15 cellular contexts compared by ENCODE assay signal in genomic region chr2:189466046-189466445, GRCh38. TPM values are rescaled to one million over a fixed set of nuclear protein-coding genes. Genes with fewer than 3 reads are reported as not detected.
A peak's percentile ranks its signal among the peaks of the same experiment; 100 is the strongest.
DNase-seq lines count a peak whose midpoint lies in the region; ATAC-seq, FAIRE-seq and TF ChIP-seq lines count a peak whose summit lies in the region.
"Had no signal": no experiment of that assay in that cellular context is flagged by ENCODE, and none has a peak within 500 bp of the region (broad histone marks: within the 10 kb centered on the region; RNA-seq: fewer than 3 reads in every experiment).

No MANE protein-coding gene starts in this region.

- TF ChIP-seq CTCF in A549 (IDR thresholded peaks at IDR 0.05) (no peak), K562 (IDR thresholded peaks at IDR 0.05 in 2 of 3, conservative IDR thresholded peaks at IDR 0.05 in 1 of 3; ENCODE audit: insufficient read depth in 2 of 3, low read depth in 1 of 3, low read length in 3 of 3) (no peak), right lobe of liver (IDR thresholded peaks at IDR 0.05) (no peak)

- TF ChIP-seq RAD21 in A549 (conservative IDR thresholded peaks at IDR 0.05 in 1 of 2, IDR thresholded peaks at IDR 0.05 in 1 of 2) (no peak), K562 (CRISPR knock-in tag; conservative IDR thresholded peaks at IDR 0.05 in 1 of 2, IDR thresholded peaks at IDR 0.05 in 1 of 2) (no peak)

- POLR2A ChIA-PET in A549 (lab: Yijun Ruan, JAX): interaction anchor here (0.7 to 1.3 kb wide), 2 partner anchors 115 to 147 kb away, joined by 3 to 5 read pairs; partner anchors contain the start of gene SLC40A1
- POLR2A ChIA-PET in K562 (lab: Yijun Ruan, JAX): interaction anchor here (0.5 to 0.8 kb wide), 2 partner anchors 41 to 115 kb away, joined by 3 read pairs; partner anchors contain the start of gene SLC40A1

- no peaks in the 10 kb centered on the region for H3K27me3 Mint-ChIP-seq in activated T-helper 2 cell treated with anti-CD3 and anti-CD28 coated beads, Interferon-gamma antibody, Interleukin-2, Interleukin-4, amounts not matched to agents 10 μg/mL and 5 μg/mL and 100 μg/mL, durations not matched to agents 14 hours and 24 hours and 36 hours (ENCODE audit: low read depth)

- no peaks in the 10 kb centered on the region for H3K79me2 ChIP-seq in K562 (ENCODE audit: control insufficient read depth, insufficient read depth, low read length)

- H3K4me3 ChIP-seq in A549 (no peak overlapping the region), K562 (no peak overlapping the region), right lobe of liver (no peak overlapping the region)
- H3K4me3 ChIP-seq: Peyer's patch had no signal

- in situ Hi-C loops in K562 (cut with MboI): no loop called here

- H3K36me3 ChIP-seq in K562 (ENCODE audit: control insufficient read depth, insufficient read depth, low read length) (peaks cover 95% of the 10 kb centered on the region), right lobe of liver (peaks cover 0 to 41% (median 23%) of the 10 kb centered on the region in 4 donors)

- H3K27me3 ChIP-seq in K562 (ENCODE audit: control insufficient read depth in 2 of 2, insufficient read depth in 2 of 2, low read length in 2 of 2) (no peaks in the 10 kb centered on the region), right lobe of liver (no peaks in the 10 kb centered on the region)
- H3K27me3 ChIP-seq: Peyer's patch had no signal

- BruUV-seq in K562 (replicated peaks; lab: Mats Ljungman, UMichigan): no TSS peak

- DNase-seq in A549 (ENCODE audit: low read depth in 1 of 2, low spot score in 1 of 2): no peak
- no peak for DNase-seq in K562 (ENCODE audit: extremely low read depth in 1 of 4, low spot score in 3 of 4)
- DNase-seq in right lobe of liver: no peak
- no peak for DNase-seq in SW 1271 (lab: John Stamatoyannopoulos, UW)
- DNase-seq in activated T-helper 2 cell treated with anti-CD3 and anti-CD28 coated beads, Interferon-gamma antibody, Interleukin-2, Interleukin-4, amounts not matched to agents 10 μg/mL and 5 μg/mL and 100 μg/mL, durations not matched to agents 14 hours and 24 hours and 36 hours (ENCODE audit: low spot score): no peak
- DNase-seq: NCI-H1436, NCI-H2081, NCI-H510A, Peyer's patch had no signal

- TF ChIP-seq EP300 in A549 (IDR thresholded peaks at IDR 0.05) (no peak), K562 (IDR thresholded peaks at IDR 0.05; ENCODE audit: low read length) (no peak)

- H3K9me3 ChIP-seq in A549 (no peaks in the 10 kb centered on the region), K562 (replicated peaks; ENCODE audit: control insufficient read depth, insufficient read depth, low read depth, low read length) (no peaks in the 10 kb centered on the region), right lobe of liver (no peaks in the 10 kb centered on the region)
- H3K9me3 ChIP-seq: Peyer's patch, SK-N-SH had no signal

- H3K4me3 Mint-ChIP-seq in activated T-helper 2 cell treated with anti-CD3 and anti-CD28 coated beads, Interferon-gamma antibody, Interleukin-2, Interleukin-4, amounts not matched to agents 10 μg/mL and 5 μg/mL and 100 μg/mL, durations not matched to agents 14 hours and 24 hours and 36 hours (ENCODE audit: low read depth): no peak overlapping the region

- no peaks in the 10 kb centered on the region for H3K4me1 ChIP-seq in A549
- H3K4me1 ChIP-seq in K562 (replicated peaks in 1 of 2; ENCODE audit: control insufficient read depth in 2 of 2, insufficient read depth in 2 of 2, low read length in 2 of 2): peaks cover 0 to 7% of the 10 kb centered on the region in 2 experiments; a peak in 2 of 5 replicates
- peaks cover 0 to 39% (median 13%) of the 10 kb centered on the region in 4 donors for H3K4me1 ChIP-seq in right lobe of liver

- H3K9me3 Mint-ChIP-seq in activated T-helper 2 cell treated with anti-CD3 and anti-CD28 coated beads, Interferon-gamma antibody, Interleukin-2, Interleukin-4, amounts not matched to agents 10 μg/mL and 5 μg/mL and 100 μg/mL, durations not matched to agents 14 hours and 24 hours and 36 hours: no peaks in the 10 kb centered on the region

- WGBS in A549 (ENCODE audit: missing lambda C conversion rate): 92% methylated on average over 4 of the region's 4 CpGs
- 87% methylated on average over 3 of the region's 4 CpGs for WGBS in K562 (ENCODE audit: insufficient coverage, low coverage, missing lambda C conversion rate)
- 38% methylated on average over 4 of the region's 4 CpGs for WGBS in right lobe of liver (ENCODE audit: insufficient coverage, low coverage, low lambda C conversion rate, missing lambda C conversion rate)

- no peak overlapping the region for H3K27ac Mint-ChIP-seq in activated T-helper 2 cell treated with anti-CD3 and anti-CD28 coated beads, Interferon-gamma antibody, Interleukin-2, Interleukin-4, amounts not matched to agents 10 μg/mL and 5 μg/mL and 100 μg/mL, durations not matched to agents 14 hours and 24 hours and 36 hours

- no peak overlapping the region for H3K4me2 ChIP-seq in A549
- H3K4me2 ChIP-seq in K562 (ENCODE audit: insufficient read depth, low read length): no peak overlapping the region
- H3K4me2 ChIP-seq: SK-N-SH had no signal

- no peak for FAIRE-seq in A549 (lab: Jason Lieb, UNC)
- no peak for FAIRE-seq in K562 (lab: Jason Lieb, UNC)
- FAIRE-seq: HTR-8/SVneo had no signal

- ATAC-seq in A549 (peak; percentile 73 to 75; a peak in 4 of 6 replicates), HG03354 (IDR thresholded peaks at IDR 0.05; ENCODE audit: poor library complexity, severe bottlenecking, unreplicated experiment) (peak; percentile 43), K562 (peak; percentile 47), right lobe of liver (peak; percentile 22 to 68 (median 42)), HG03442 (IDR thresholded peaks at IDR 0.05; ENCODE audit: unreplicated experiment) (no peak)

- no peaks in the 10 kb centered on the region for H4K20me1 ChIP-seq in K562 (replicated peaks; ENCODE audit: control insufficient read depth, insufficient read depth, low read length)

- CTCF ChIA-PET in A549 (lab: Yijun Ruan, JAX): interaction anchor here (0.8 to 1.5 kb wide), 6 partner anchors 9 to 168 kb away, joined by 3 to 6 read pairs (median 4); partner anchors contain the start of gene SLC40A1
- CTCF ChIA-PET in K562 (lab: Yijun Ruan, JAX; ENCODE audit: low intra/inter-chr PET ratio): interaction anchor here (1.4 kb wide), 1 partner anchor 167 kb away, joined by 8 read pairs; no protein-coding TSS in a partner anchor

- TF ChIP-seq POLR2A in A549 (IDR thresholded peaks at IDR 0.05; ENCODE audit: low read length): no peak
- TF ChIP-seq POLR2A in K562 (conservative IDR thresholded peaks at IDR 0.05): no peak
- TF ChIP-seq POLR2A in right lobe of liver (IDR thresholded peaks at IDR 0.05): no peak

- no peak overlapping the region for H3K9ac ChIP-seq in K562 (ENCODE audit: insufficient read depth in 1 of 2, low read depth in 2 of 2, low read length in 2 of 2)
- H3K9ac ChIP-seq: SK-N-SH had no signal

- H3K27ac ChIP-seq in A549 (no peak overlapping the region), K562 (ENCODE audit: extremely low read depth, low read depth, low read length) (no peak overlapping the region), right lobe of liver (no peak overlapping the region)
- H3K27ac ChIP-seq: C4-2B, HL-60 had no signal

- peaks cover 83% of the 10 kb centered on the region for H3K36me3 Mint-ChIP-seq in activated T-helper 2 cell treated with anti-CD3 and anti-CD28 coated beads, Interferon-gamma antibody, Interleukin-2, Interleukin-4, amounts not matched to agents 10 μg/mL and 5 μg/mL and 100 μg/mL, durations not matched to agents 14 hours and 24 hours and 36 hours (ENCODE audit: low read depth)

- H3K4me1 Mint-ChIP-seq in activated T-helper 2 cell treated with anti-CD3 and anti-CD28 coated beads, Interferon-gamma antibody, Interleukin-2, Interleukin-4, amounts not matched to agents 10 μg/mL and 5 μg/mL and 100 μg/mL, durations not matched to agents 14 hours and 24 hours and 36 hours (ENCODE audit: low read depth): peaks cover 3% of the 10 kb centered on the region

- no peaks in the 10 kb centered on the region for H3K9me1 ChIP-seq in K562 (ENCODE audit: control insufficient read depth, insufficient read depth, low read length)

- intact Hi-C loops in K562 (cut with micrococcal nuclease) (loop anchor here (1.0 to 2.0 kb wide), 2 partner anchors 115 to 163 kb away; partner anchors contain the start of gene SLC40A1), right lobe of liver (cut with DNase I) (no loop called here)
- intact Hi-C loops in activated T-helper 2 cell treated with anti-CD3 and anti-CD28 coated beads, Interferon-gamma antibody, Interleukin-2, Interleukin-4, amounts not matched to agents 10 μg/mL and 5 μg/mL and 100 μg/mL, durations not matched to agents 14 hours and 24 hours and 36 hours (cut with micrococcal nuclease): no loop called here

- H2AFZ ChIP-seq in K562 (ENCODE audit: low read depth, low read length): no peak overlapping the region

RNA-seq across cellular contexts. Expression of gene WDR75, which starts 24.8 kb away (rescaled TPM):
- polyA plus RNA-seq in A549 (2011; rRNA removed) (122 and 152 TPM in 2 replicates), A549 (2017; fragmentation: RNase III; extraction: RNeasy Plus Mini Kit Qiagen cat#74134 plus additional on column Dnase treatment) (53.5 to 65.5 TPM (median 53.6 TPM) in 3 replicates), K562 (2011; rRNA removed) (71.7 and 104 TPM in 2 replicates), K562 (2014; fragmentation: Illumina TruSeq; extraction: Trizol) (90.9 and 146 TPM in 2 replicates), K562 (2014; fragmentation: Nextera tagmentation; extraction: Ambion mirVana) (100 to 1,000 TPM in 1 of 2 experiments, 10 to 100 TPM in 1; 66.3 to 111 TPM), K562 (2014; rRNA removed) (60.4 and 68.9 TPM in 2 replicates)
- 20.2 and 20.8 TPM in 2 replicates for polyA plus RNA-seq in A549 (2012; cell fraction: cytosol; rRNA removed)
- polyA plus RNA-seq in A549 (2012; cell fraction: nucleus; rRNA removed): 16.6 and 23.3 TPM in 2 replicates
- 61.5 and 124 TPM in 2 replicates for polyA minus RNA-seq in A549 (2011; rRNA and poly(A)+ RNA removed)
- 71.2 and 129 TPM in 2 replicates for total RNA-seq in K562 (2011; cell fraction: chromatin; rRNA removed; ENCODE audit: low replicate concordance)
- 59.6 and 96.4 TPM in 2 replicates for total RNA-seq in K562 (2011; cell fraction: nucleolus; rRNA removed)
- total RNA-seq in K562 (2011; cell fraction: nucleoplasm; rRNA removed): 83.7 and 87.0 TPM in 2 replicates
- total RNA-seq in K562 (2014; rRNA removed) (50.9 and 59.6 TPM in 2 replicates), K562 (2014; rRNA removed; fragmentation: Illumina TruSeq; extraction: Trizol) (81.4 and 91.9 TPM in 2 replicates), K562 (2015; rRNA removed; fragmentation: Illumina TruSeq; extraction: Trizol) (71.7 and 76.4 TPM in 2 replicates), K562 (2021) (54.2 and 59.1 TPM in 2 replicates), right lobe of liver (10 to 100 TPM in 4 of 6 experiments, 1 to 10 TPM in 2; 7.5 to 19.5 (median 11.8) TPM)
- 21.9 and 26.6 TPM in 2 replicates for polyA plus RNA-seq in K562 (2011; cell fraction: cytosol; rRNA removed)
- polyA plus RNA-seq in K562 (2011; cell fraction: nucleus; rRNA removed): 140 and 156 TPM in 2 replicates
- polyA plus RNA-seq in K562 (2012): 25.7 and 120 TPM in 2 replicates
- 97.3 and 100 TPM in 2 replicates for polyA minus RNA-seq in K562 (2011; rRNA and poly(A)+ RNA removed)
- polyA minus RNA-seq in K562 (2011; cell fraction: cytosol; rRNA and poly(A)+ RNA removed): 19.5 and 28.0 TPM in 2 replicates
- 96.5 and 115 TPM in 2 replicates for polyA minus RNA-seq in K562 (2011; cell fraction: nucleus; rRNA and poly(A)+ RNA removed)
- total RNA-seq in activated T-helper 2 cell treated with anti-CD3 and anti-CD28 coated beads, Interferon-gamma antibody, Interleukin-2, Interleukin-4, amounts not matched to agents 10 μg/mL and 5 μg/mL and 100 μg/mL, durations not matched to agents 14 hours and 24 hours and 36 hours: 90.7 and 94.4 TPM in 2 replicates
